Comparison of ENCODE assay signal across 8 cellular contexts in the genomic region with DNA sequence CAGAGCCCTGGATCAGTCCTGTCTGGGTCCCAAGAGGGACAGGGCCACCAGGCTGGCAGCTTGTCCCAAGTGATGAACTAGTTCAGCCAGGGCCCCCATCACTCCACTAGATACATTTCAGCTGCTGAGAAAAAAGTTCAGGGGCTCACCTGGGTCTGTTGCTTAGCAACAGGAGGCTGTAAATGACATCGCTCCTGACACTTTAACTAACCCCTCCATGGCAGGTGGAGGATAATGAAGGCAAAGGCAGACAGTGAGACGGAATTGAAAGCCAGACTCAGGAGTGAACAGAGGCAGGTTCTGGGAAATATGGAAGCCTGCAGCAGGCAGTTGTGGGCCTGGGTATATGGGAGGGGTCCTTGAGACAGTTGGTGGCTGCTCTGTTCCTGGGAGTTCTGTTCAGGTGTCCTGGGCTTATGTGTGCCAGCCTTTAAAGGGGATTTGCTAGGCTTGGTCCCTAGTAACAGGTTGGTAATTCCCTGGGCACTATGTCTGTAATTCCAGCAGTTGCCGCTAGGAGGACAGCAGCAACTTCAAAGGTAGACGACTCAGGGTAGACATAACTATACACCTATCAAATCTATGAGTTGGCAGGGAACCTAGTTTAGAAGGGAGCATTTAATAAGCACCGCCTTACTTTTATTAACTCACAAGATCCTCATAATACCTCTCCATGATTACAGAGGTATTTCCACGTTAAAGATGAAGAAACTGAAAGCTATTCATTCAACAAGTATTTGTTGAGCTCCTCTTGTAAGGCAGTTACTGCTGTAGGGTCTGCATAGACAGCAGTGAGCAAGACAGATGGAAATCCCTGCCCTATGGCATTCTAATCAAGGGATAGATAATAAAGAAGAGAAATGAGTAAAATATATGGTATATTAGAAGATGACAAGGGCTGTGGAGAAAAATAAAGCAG.
DNase-seq lines count a peak whose midpoint lies in the region; ATAC-seq, FAIRE-seq and TF ChIP-seq lines count a peak whose summit lies in the region.

No MANE protein-coding gene starts in this region.

- no peak overlapping the region for H2BK120ac ChIP-seq in H9 (ENCODE audit: low read depth, low read length, poor library complexity, severe bottlenecking)

- H3K4me1 Mint-ChIP-seq in H9 = no peaks in the 10 kb centered on the region

- H2BK20ac ChIP-seq in H9 (ENCODE audit: low read depth, low read length, poor library complexity, severe bottlenecking) = no peak overlapping the region

- H3K27ac ChIP-seq in H9 (ENCODE audit: insufficient read length, low read depth, low read length) = no peak overlapping the region
- H3K27ac ChIP-seq in kidney (ENCODE audit: low read depth in 2 of 2, low read length in 2 of 2) = no peak overlapping the region

- no peak overlapping the region for H2AFZ ChIP-seq in H9 (ENCODE audit: low read length)

- no peak overlapping the region for H4K8ac ChIP-seq in H9 (replicated peaks; ENCODE audit: insufficient read length, low read depth, low read length)

- H2BK5ac ChIP-seq in H9 (ENCODE audit: insufficient read length, low read length) = no peak overlapping the region

- peak; percentile 4 for DNase-seq in AG09319 (ENCODE audit: extremely low read depth, low read depth)
- DNase-seq in H9 = peak; percentile 69
- peak; percentile 40 for DNase-seq in RCC 7860 (ENCODE audit: low spot score)
- DNase-seq in activated naive CD4-positive, alpha-beta T cell (lab: John Stamatoyannopoulos, UW) = peak in 3 of 4 experiments; percentile 7 to 12 (median 10)
- DNase-seq in kidney = no peak
- peak; percentile 35 for DNase-seq in stimulated activated CD8-positive, alpha-beta memory T cell treated with anti-CD3 and anti-CD28 coated beads, Interleukin-15, amount 100 ng/mL, for 1 hour (ENCODE audit: low read depth)

- H3K27ac Mint-ChIP-seq in H9 = no peak overlapping the region; a peak in 1 of 7 replicates

- H3K4me3 Mint-ChIP-seq in H9 = no peak overlapping the region

- H2AK5ac ChIP-seq in H9 (ENCODE audit: insufficient read length, low read length) = no peak overlapping the region

- H3K4me1 ChIP-seq in H9 (ENCODE audit: insufficient read depth, low read length) (no peaks in the 10 kb centered on the region), kidney (ENCODE audit: control insufficient read depth in 1 of 2, insufficient read depth in 1 of 2, low read depth in 1 of 2, low read length in 2 of 2) (no peaks in the 10 kb centered on the region)

- H3K23ac ChIP-seq in H9 (ENCODE audit: insufficient read length, low read depth, low read length) = no peak overlapping the region

- no peaks in the 10 kb centered on the region for H3K9me3 Mint-ChIP-seq in H9

- H3K4me3 ChIP-seq in kidney (ENCODE audit: low read length in 2 of 2) = no peak overlapping the region

- intact Hi-C loops in kidney (cut with DNase I) = no loop called here

- no peaks in the 10 kb centered on the region for H3K23me2 ChIP-seq in H9 (ENCODE audit: insufficient read length, low read depth, low read length, poor library complexity, severe bottlenecking)

- no peak overlapping the region for H4K91ac ChIP-seq in H9 (ENCODE audit: insufficient read length, low read depth, low read length)

- H3K27me3 Mint-ChIP-seq in H9 (ENCODE audit: low read depth) = peaks cover 24% of the 10 kb centered on the region

- no CpG with 5 or more reads among the region's 6 CpGs for WGBS in H9 (ENCODE audit: extremely low coverage, insufficient read length, low lambda C conversion rate)

- no peaks in the 10 kb centered on the region for H3K36me3 ChIP-seq in kidney (ENCODE audit: control insufficient read depth in 1 of 2, insufficient read depth in 2 of 2, low read length in 2 of 2)

- TF ChIP-seq CTCF in AG09319 (IDR thresholded peaks at IDR 0.05; ENCODE audit: low read depth, low read length) (peak; percentile 75), H9 (conservative IDR thresholded peaks at IDR 0.05) (peak; percentile 77), kidney (IDR thresholded peaks at IDR 0.05; ENCODE audit: borderline replicate concordance, extremely low read depth, insufficient read depth) (peak; percentile 33)

- no peak overlapping the region for H4K5ac ChIP-seq in H9 (ENCODE audit: insufficient read length, low read depth, low read length)

- FAIRE-seq in RCC 7860 (lab: Jason Lieb, UNC) = no peak
- no peak for FAIRE-seq in kidney (lab: Jason Lieb, UNC)

- no peak overlapping the region for H3K14ac ChIP-seq in H9 (ENCODE audit: insufficient read depth, low read length)

- H4K20me1 ChIP-seq in H9 (ENCODE audit: control insufficient read depth, insufficient read depth, insufficient read length) = no peaks in the 10 kb centered on the region

- H3K56ac ChIP-seq in H9 (ENCODE audit: insufficient read length, low read depth, low read length) = no peak overlapping the region

- H3K4ac ChIP-seq in H9 (ENCODE audit: low read depth, low read length) = no peak overlapping the region

- no peak for ATAC-seq in GM18502 (IDR thresholded peaks at IDR 0.05; ENCODE audit: poor library complexity, unreplicated experiment)
- no peak for ATAC-seq in HG03460 (IDR thresholded peaks at IDR 0.05; ENCODE audit: unreplicated experiment)

- no peak overlapping the region for H2BK12ac ChIP-seq in H9 (ENCODE audit: insufficient read length, low read depth, low read length)

- no peak overlapping the region for H3K18ac ChIP-seq in H9 (ENCODE audit: insufficient read length, low read depth, low read length)

- no peaks in the 10 kb centered on the region for H3K79me1 ChIP-seq in H9 (ENCODE audit: insufficient read depth, low read depth, low read length, poor library complexity, severe bottlenecking)

- no peak overlapping the region for H2BK15ac ChIP-seq in H9 (ENCODE audit: low read depth, low read length)

- H3K4me2 ChIP-seq in H9 (ENCODE audit: insufficient read depth, insufficient read length, low read length) = no peak overlapping the region

- no peaks in the 10 kb centered on the region for H3K36me3 Mint-ChIP-seq in H9 (ENCODE audit: insufficient read depth in 1 of 3, low read depth in 3 of 3)

- no peak overlapping the region for H3T11ph ChIP-seq in H9 (ENCODE audit: low read length)

- H3K27me3 ChIP-seq in H9 (ENCODE audit: insufficient read depth, low read length) = no peaks in the 10 kb centered on the region; the same call in 1 of the 2 replicates

- H3K79me2 ChIP-seq in H9 (ENCODE audit: insufficient read depth, low read length) = no peaks in the 10 kb centered on the region

- no peak overlapping the region for H3K9ac ChIP-seq in H9 (ENCODE audit: extremely low read depth, insufficient read length, low read length)
- no peak overlapping the region for H3K9ac ChIP-seq in kidney (ENCODE audit: low read length in 2 of 2)

- H3K9me3 ChIP-seq in H9 (ENCODE audit: control insufficient read depth, low read depth, low read length) (no peaks in the 10 kb centered on the region), kidney (ENCODE audit: control insufficient read depth in 1 of 2, low read length in 2 of 2) (no peaks in the 10 kb centered on the region)
